Comparison of ENCODE assay signal across 8 cellular contexts in genomic region chr19:55606817-55607216, GRCh38. TPM values are rescaled to one million over a fixed set of nuclear protein-coding genes. Genes with fewer than 3 reads are reported as not detected.
DNase-seq lines count a peak whose midpoint lies in the region; ATAC-seq and TF ChIP-seq lines count a peak whose summit lies in the region.

No MANE protein-coding gene starts in this region.

- ATAC-seq in heart left ventricle = no peak
- no peak for ATAC-seq in right lobe of liver
- no peak for ATAC-seq in upper lobe of left lung (ENCODE audit: low FRiP score in 2 of 2)
- no peak for ATAC-seq in GM21526 (IDR thresholded peaks at IDR 0.05; ENCODE audit: low FRiP score, unreplicated experiment)

- H3K27me3 ChIP-seq in heart left ventricle (no peaks in the 10 kb centered on the region), adrenal gland (no peaks in the 10 kb centered on the region), right lobe of liver (no peaks in the 10 kb centered on the region), upper lobe of left lung (no peaks in the 10 kb centered on the region), Peyer's patch (no peaks in the 10 kb centered on the region)

- no peak for TF ChIP-seq EP300 in upper lobe of left lung (IDR thresholded peaks at IDR 0.05)

- H3K4me3 ChIP-seq in heart left ventricle (peak overlapping the region in 11 of 12 donors; percentile 72 to 96 (median 79)), adrenal gland (peak overlapping the region in 1 of 4 donors; percentile 91), right lobe of liver (peak overlapping the region in 2 of 3 donors; percentile 50 to 77), upper lobe of left lung (peak overlapping the region in 1 of 4 donors; percentile 85), Peyer's patch (peak overlapping the region in 1 of 4 donors; percentile 98)

- peaks cover 0 to 26% (median 13%) of the 10 kb centered on the region in 9 donors for H3K36me3 ChIP-seq in heart left ventricle
- H3K36me3 ChIP-seq in adrenal gland (replicated peaks in 1 of 2) = no peaks in the 10 kb centered on the region
- H3K36me3 ChIP-seq in right lobe of liver = no peaks in the 10 kb centered on the region
- H3K36me3 ChIP-seq in upper lobe of left lung = peaks cover 0 to 28% (median 8%) of the 10 kb centered on the region in 4 donors
- H3K36me3 ChIP-seq in Peyer's patch = peaks cover 0 to 19% (median 0%) of the 10 kb centered on the region in 3 donors

- WGBS in heart left ventricle, 4 donors = 66 to 75% (median 71%) methylated on average over 9 of the region's 9 CpGs
- 65 to 71% (median 69%) methylated on average over 9 of the region's 9 CpGs for WGBS in adrenal gland, 4 donors
- 72% methylated on average over 9 of the region's 9 CpGs for WGBS in right lobe of liver (ENCODE audit: insufficient coverage, low coverage, low lambda C conversion rate, missing lambda C conversion rate)
- WGBS in upper lobe of left lung, 2 donors = 64 to 66% methylated on average over 9 of the region's 9 CpGs

- TF ChIP-seq CTCF in heart left ventricle (IDR thresholded peaks at IDR 0.05) (no peak), adrenal gland (IDR thresholded peaks at IDR 0.05) (no peak), right lobe of liver (IDR thresholded peaks at IDR 0.05) (no peak), upper lobe of left lung (IDR thresholded peaks at IDR 0.05) (no peak), Peyer's patch (IDR thresholded peaks at IDR 0.05) (no peak)

- no peak for TF ChIP-seq POLR2A in heart left ventricle (IDR thresholded peaks at IDR 0.05)
- no peak for TF ChIP-seq POLR2A in adrenal gland (IDR thresholded peaks at IDR 0.05)
- no peak for TF ChIP-seq POLR2A in right lobe of liver (IDR thresholded peaks at IDR 0.05)
- TF ChIP-seq POLR2A in upper lobe of left lung (IDR thresholded peaks at IDR 0.05) = no peak
- no peak for TF ChIP-seq POLR2A in Peyer's patch (IDR thresholded peaks at IDR 0.05)

- intact Hi-C loops in heart left ventricle (cut with DNase I) = loop anchor here in 5 of 10 donors (1.0 to 10.0 kb wide), 6 partner anchors 16 to 462 kb away; partner anchors contain the start of genes BRSK1 (in 1 of the 5), HSPBP1 (in 1 of the 5) and TNNT1 (in 1 of the 5)
- intact Hi-C loops in cardiac septum (cut with DNase I) = loop anchor here (1.0 kb wide), 1 partner anchor 90 kb away; no protein-coding TSS in a partner anchor
- intact Hi-C loops in adrenal gland (cut with DNase I) = no loop called here
- intact Hi-C loops in right lobe of liver (cut with DNase I) = loop anchor here in 1 of 2 donors (5.0 kb wide), 1 partner anchor 90 kb away; no protein-coding TSS in a partner anchor

- peaks cover 0 to 52% (median 36%) of the 10 kb centered on the region in 12 donors for H3K4me1 ChIP-seq in heart left ventricle
- H3K4me1 ChIP-seq in adrenal gland (replicated peaks in 1 of 2) = peaks cover 15 to 29% of the 10 kb centered on the region in 2 donors
- H3K4me1 ChIP-seq in right lobe of liver = peaks cover 0 to 13% (median 5%) of the 10 kb centered on the region in 4 donors
- peaks cover 28 to 51% (median 35%) of the 10 kb centered on the region in 4 donors for H3K4me1 ChIP-seq in upper lobe of left lung
- peaks cover 0 to 35% (median 9%) of the 10 kb centered on the region in 4 donors for H3K4me1 ChIP-seq in Peyer's patch

- H3K27ac ChIP-seq in heart left ventricle (peak overlapping the region in 10 of 12 donors; percentile 90 to 98 (median 96)), adrenal gland (peak overlapping the region in 3 of 5 donors; percentile 91 to 94 (median 92)), right lobe of liver (no peak overlapping the region), upper lobe of left lung (peak overlapping the region; percentile 93 to 97 (median 96)), Peyer's patch (peak overlapping the region in 1 of 4 donors; percentile 99)

- DNase-seq in heart left ventricle (no peak), cardiac septum (ENCODE audit: low spot score) (no peak), adrenal gland (no peak), right lobe of liver (no peak), upper lobe of left lung (no peak), Peyer's patch (no peak), COR-L47 (lab: John Stamatoyannopoulos, UW) (no peak)

- H3K9me3 ChIP-seq in heart left ventricle (no peaks in the 10 kb centered on the region), adrenal gland (replicated peaks in 1 of 3) (no peaks in the 10 kb centered on the region), right lobe of liver (no peaks in the 10 kb centered on the region), upper lobe of left lung (no peaks in the 10 kb centered on the region), Peyer's patch (no peaks in the 10 kb centered on the region)

RNA-seq across cellular contexts. Expression of gene ZNF865, which starts 1.4 kb away (rescaled TPM):
- total RNA-seq in heart left ventricle (10 to 100 TPM; 11.4 to 19.1 (median 14.2) TPM), cardiac septum (15.7 TPM), adrenal gland (10 to 100 TPM in 5 of 8 donors, 1 to 10 TPM in 3; 5.3 to 19.6 (median 10.6) TPM), right lobe of liver (1 to 10 TPM; 4.2 to 6.0 (median 4.7) TPM), upper lobe of left lung (10 to 100 TPM in 4 of 6 donors, 1 to 10 TPM in 2; 7.7 to 39.8 (median 20.6) TPM), Peyer's patch (10 to 100 TPM in 3 of 4 donors, 1 to 10 TPM in 1; 8.6 to 18.9 (median 14.3) TPM)
- polyA plus RNA-seq in heart left ventricle (10 to 100 TPM; 12.0 to 24.3 TPM), adrenal gland (10 to 100 TPM in 2 of 3 donors, 1 to 10 TPM in 1; 2.0 to 24.7 (median 11.7) TPM)

RNA-seq across cellular contexts. Expression of gene ZNF524, which starts 6.7 kb away (rescaled TPM):
- total RNA-seq in heart left ventricle = 10 to 100 TPM; 11.0 to 34.7 (median 16.5) TPM
- 10 to 100 TPM; 30.6 to 33.9 TPM for polyA plus RNA-seq in heart left ventricle
- 13.7 TPM for total RNA-seq in cardiac septum
- 10 to 100 TPM; 14.1 to 83.7 (median 28.3) TPM for total RNA-seq in adrenal gland
- 10 to 100 TPM in 2 of 3 donors, under 1 TPM in 1; 0.93 to 57.6 (median 57.1) TPM for polyA plus RNA-seq in adrenal gland
- total RNA-seq in right lobe of liver = 10 to 100 TPM in 4 of 6 experiments, 1 to 10 TPM in 2; 8.2 to 21.0 (median 11.3) TPM
- total RNA-seq in upper lobe of left lung = 10 to 100 TPM; 19.9 to 58.7 (median 34.9) TPM
- total RNA-seq in Peyer's patch = 10 to 100 TPM; 30.3 to 45.2 (median 44.4) TPM

RNA-seq across cellular contexts. Expression of gene FIZ1, which starts 7.5 kb away (rescaled TPM):
- total RNA-seq in heart left ventricle = 10 to 100 TPM; 11.2 to 15.4 (median 12.9) TPM
- polyA plus RNA-seq in heart left ventricle = 10 to 100 TPM in 1 of 2 donors, 1 to 10 TPM in 1; 10.0 to 16.7 TPM
- 19.4 TPM for total RNA-seq in cardiac septum
- total RNA-seq in adrenal gland = 10 to 100 TPM in 4 of 8 donors, 1 to 10 TPM in 4; 5.7 to 19.7 (median 10.4) TPM
- 10 to 100 TPM in 2 of 3 donors, 1 to 10 TPM in 1; 6.3 to 19.6 (median 15.2) TPM for polyA plus RNA-seq in adrenal gland
- 10 to 100 TPM in 1 of 6 experiments, 1 to 10 TPM in 5; 3.0 to 13.1 (median 5.1) TPM for total RNA-seq in right lobe of liver
- 10 to 100 TPM; 11.1 to 21.6 (median 16.3) TPM for total RNA-seq in upper lobe of left lung
- 10 to 100 TPM in 3 of 4 donors, 1 to 10 TPM in 1; 6.0 to 14.9 (median 12.0) TPM for total RNA-seq in Peyer's patch

RNA-seq across cellular contexts. Expression of gene ZNF784, which starts 17.5 kb away (rescaled TPM):
- total RNA-seq in heart left ventricle (10 to 100 TPM in 4 of 9 donors, 1 to 10 TPM in 5; 6.7 to 15.8 (median 9.2) TPM), cardiac septum (10.9 TPM), adrenal gland (10 to 100 TPM in 3 of 8 donors, 1 to 10 TPM in 5; 8.3 to 16.3 (median 9.8) TPM), right lobe of liver (1 to 10 TPM; 2.9 to 5.5 (median 4.1) TPM), upper lobe of left lung (10 to 100 TPM in 2 of 6 donors, 1 to 10 TPM in 4; 6.8 to 14.7 (median 8.6) TPM), Peyer's patch (10 to 100 TPM in 3 of 4 donors, 1 to 10 TPM in 1; 6.0 to 18.3 (median 12.3) TPM)
- polyA plus RNA-seq in heart left ventricle (10 to 100 TPM in 1 of 2 donors, 1 to 10 TPM in 1; 8.5 to 10.4 TPM), adrenal gland (10 to 100 TPM in 1 of 3 donors, 1 to 10 TPM in 2; 3.5 to 13.6 (median 8.3) TPM)

RNA-seq across cellular contexts. Expression of gene ZNF579, which starts 26.2 kb away (rescaled TPM):
- total RNA-seq in heart left ventricle (10 to 100 TPM in 4 of 9 donors, 1 to 10 TPM in 5; 5.4 to 13.9 (median 9.8) TPM), cardiac septum (12.2 TPM), adrenal gland (10 to 100 TPM in 2 of 8 donors, 1 to 10 TPM in 6; 3.5 to 15.8 (median 8.4) TPM), right lobe of liver (1 to 10 TPM; 1.9 to 4.6 (median 3.6) TPM), upper lobe of left lung (10 to 100 TPM in 2 of 6 donors, 1 to 10 TPM in 4; 3.5 to 19.2 (median 8.4) TPM), Peyer's patch (1 to 10 TPM in 3 of 4 donors, not detected in 1; 1.7 to 6.1 (median 3.1) TPM)
- polyA plus RNA-seq in heart left ventricle (10 to 100 TPM in 1 of 2 donors, 1 to 10 TPM in 1; 7.9 to 10.9 TPM), adrenal gland (10 to 100 TPM in 2 of 3 donors, 1 to 10 TPM in 1; 2.8 to 27.1 (median 12.2) TPM)

Comparison
In these comparisons a context has a peak if more than half of its experiments do, and no peak if none do; other contexts are left out.
1. H3K27ac ChIP-seq: peak in heart left ventricle (10 of 12), adrenal gland (3 of 5) and upper lobe of left lung (4 of 4); none in right lobe of liver (0 of 3).